ENCODE assay signal across 18 cellular contexts in the genomic region with DNA sequence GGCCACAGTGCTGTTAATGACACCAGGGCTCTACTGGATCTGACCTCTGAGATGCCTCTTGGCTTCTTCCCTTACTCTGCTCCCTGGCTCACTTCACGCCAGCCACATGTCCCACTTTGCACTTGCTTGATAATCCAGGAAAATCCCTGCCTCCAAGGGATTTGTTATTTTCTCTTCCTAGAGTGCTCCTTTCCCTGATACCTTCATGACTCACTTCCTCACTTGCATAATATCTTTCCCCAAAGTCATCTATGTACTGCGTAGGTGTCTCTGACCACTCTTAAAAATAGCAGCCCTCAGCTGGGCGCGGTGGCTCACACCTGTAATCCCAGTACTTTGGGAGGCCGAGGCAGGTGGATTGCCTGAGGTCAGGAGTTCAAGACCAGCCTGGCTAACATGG.
DNase-seq lines count a peak whose midpoint lies in the region; ATAC-seq and TF ChIP-seq lines count a peak whose summit lies in the region.
"Had no signal": no experiment of that assay in that cellular context is flagged by ENCODE, and none has a peak within 500 bp of the region (broad histone marks: within the 10 kb centered on the region; RNA-seq: fewer than 3 reads in every experiment).

No MANE protein-coding gene starts in this region.

- no peaks in the 10 kb centered on the region for H3K9me3 ChIP-seq in RWPE2 (ENCODE audit: severe bottlenecking)
- no peaks in the 10 kb centered on the region for H3K9me3 ChIP-seq in Karpas-422 (ENCODE audit: low read length)
- H3K9me3 ChIP-seq: BLaER1 had no signal

- no peak overlapping the region for H2AFZ ChIP-seq in Karpas-422 (ENCODE audit: low read length)

- TF ChIP-seq CTCF in AG10803 (conservative IDR thresholded peaks at IDR 0.05; ENCODE audit: low read length) (no peak), RWPE2 (IDR thresholded peaks at IDR 0.05; ENCODE audit: poor library complexity, severe bottlenecking) (no peak), fibroblast of mammary gland (conservative IDR thresholded peaks at IDR 0.05; ENCODE audit: control insufficient read depth, insufficient read depth, low read depth, low read length) (no peak)

- H3K27ac ChIP-seq in RWPE2 (ENCODE audit: poor library complexity, severe bottlenecking) = no peak overlapping the region
- H3K27ac ChIP-seq in Karpas-422 (ENCODE audit: low read length) = no peak overlapping the region
- H3K27ac ChIP-seq: BLaER1 had no signal

- ATAC-seq in RWPE2 (ENCODE audit: low read depth) = peak; percentile 73
- ATAC-seq: activated CD4-positive, CD25-positive, alpha-beta regulatory T cell treated with anti-CD3 and anti-CD28 coated beads, Interleukin-2, amount 50 U/mL, for 24 hours; activated CD8-positive, alpha-beta T cell treated with anti-CD3 and anti-CD28 coated beads, Interleukin-2, amount 10 ng/mL, durations not matched to agents 7 days and 5 days had no signal

- no peak overlapping the region for H3K9ac ChIP-seq in Karpas-422 (ENCODE audit: low read length)
- H3K9ac ChIP-seq: BLaER1 had no signal

- H3K36me3 ChIP-seq in RWPE2 (ENCODE audit: low read depth) (no peaks in the 10 kb centered on the region), Karpas-422 (ENCODE audit: insufficient read depth, low read length) (no peaks in the 10 kb centered on the region)
- H3K36me3 ChIP-seq: BLaER1 had no signal

- H3K4me2 ChIP-seq in Karpas-422 (ENCODE audit: low read depth, low read length, poor library complexity, severe bottlenecking) = no peak overlapping the region
- H3K4me2 ChIP-seq: BLaER1 had no signal

- H3K9me2 ChIP-seq in Karpas-422 (replicated peaks; ENCODE audit: insufficient read depth, low read length) = no peaks in the 10 kb centered on the region

- H3K4me1 ChIP-seq in RWPE2 (ENCODE audit: insufficient read depth, poor library complexity, severe bottlenecking) (no peaks in the 10 kb centered on the region), Karpas-422 (ENCODE audit: low read length) (peaks cover 19% of the 10 kb centered on the region)

- DNase-seq in AG10803 (ENCODE audit: low read depth) (peak; percentile 2), HCEC 1CT (peak; percentile 49), RWPE2 (ENCODE audit: low spot score) (no peak), fibroblast of mammary gland (ENCODE audit: low read depth) (peak; percentile 28), Karpas-422 (no peak), iPS-NIHi7 (ENCODE audit: extremely low spot score) (no peak), NCI-H1694 (lab: John Stamatoyannopoulos, UW) (no peak), SW480 (ENCODE audit: low spot score) (no peak)
- DNase-seq: activated CD8-positive, alpha-beta T cell treated with anti-CD3 and anti-CD28 coated beads, Interleukin-2, amount 10 ng/mL, durations not matched to agents 7 days and 5 days; activated naive CD4-positive, alpha-beta T cell; amygdala; caudate nucleus; dermis blood vessel endothelial cell; immature natural killer cell; NCI-H510A; substantia nigra had no signal

- no peaks in the 10 kb centered on the region for H4K20me1 ChIP-seq in Karpas-422 (ENCODE audit: insufficient read depth, low read depth, low read length)
- H4K20me1 ChIP-seq: BLaER1 had no signal

- H3K79me2 ChIP-seq in Karpas-422 (ENCODE audit: low read length) = no peaks in the 10 kb centered on the region

- H3K4me3 ChIP-seq in AG10803 (ENCODE audit: low read length) (no peak overlapping the region), RWPE2 (ENCODE audit: severe bottlenecking) (no peak overlapping the region), fibroblast of mammary gland (ENCODE audit: control insufficient read depth, low read depth, low read length) (no peak overlapping the region), Karpas-422 (ENCODE audit: low read length) (no peak overlapping the region)
- H3K4me3 ChIP-seq: BLaER1 had no signal

- no peaks in the 10 kb centered on the region for H3K27me3 ChIP-seq in RWPE2 (ENCODE audit: insufficient read depth, poor library complexity, severe bottlenecking)
- no peaks in the 10 kb centered on the region for H3K27me3 ChIP-seq in Karpas-422 (ENCODE audit: low read length)
- H3K27me3 ChIP-seq: BLaER1 had no signal

Comparison
In these comparisons a context has a peak if more than half of its experiments do, and no peak if none do; other contexts are left out.
1. DNase-seq: peak in AG10803 (single experiment), HCEC 1CT (single experiment) and fibroblast of mammary gland (single experiment); none in RWPE2 (single experiment), Karpas-422 (single experiment), iPS-NIHi7 (single experiment), NCI-H1694 (single experiment) and SW480 (single experiment).